13 cellular contexts compared by ENCODE assay signal in the genomic region with DNA sequence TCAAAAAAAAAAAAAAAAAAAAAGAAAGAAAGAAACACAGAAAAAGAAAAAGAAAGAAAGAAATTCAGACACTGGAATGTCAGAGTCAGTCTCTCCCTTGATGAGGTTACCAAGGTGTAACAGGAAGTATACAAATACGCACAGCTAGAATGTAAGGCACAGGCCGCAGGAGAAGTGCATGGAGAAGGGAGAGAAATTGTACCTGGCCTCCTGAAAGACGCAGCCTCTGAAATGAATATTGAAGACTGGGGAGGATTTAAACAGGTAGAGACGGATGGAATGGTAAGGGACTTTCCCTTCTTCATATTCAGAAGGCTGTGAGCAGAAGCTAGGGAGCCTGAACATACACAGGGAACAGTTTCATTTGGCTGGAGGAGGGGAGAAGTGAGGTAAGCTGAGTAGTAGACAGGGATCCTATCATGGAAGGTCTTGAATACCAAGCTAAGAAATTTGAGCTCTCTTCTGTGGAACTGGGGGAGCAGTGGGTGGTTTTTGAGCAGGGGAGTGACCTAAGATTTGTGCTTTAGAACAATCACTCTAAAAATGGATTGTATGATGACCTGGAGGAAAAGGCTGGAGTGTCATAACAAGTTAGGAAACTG.
DNase-seq lines count a peak whose midpoint lies in the region; ATAC-seq and TF ChIP-seq lines count a peak whose summit lies in the region.
"Had no signal": no experiment of that assay in that cellular context is flagged by ENCODE, and none has a peak within 500 bp of the region (broad histone marks: within the 10 kb centered on the region; RNA-seq: fewer than 3 reads in every experiment).

No MANE protein-coding gene starts in this region.

- no peak overlapping the region for H2AFZ ChIP-seq in OCI-LY3 (ENCODE audit: low read depth, low read length)

- H3K36me3 ChIP-seq in OCI-LY3 (replicated peaks; ENCODE audit: low read depth, low read length) = peaks cover 3% of the 10 kb centered on the region
- H3K36me3 ChIP-seq: tibial nerve had no signal

- H3K4me1 Mint-ChIP-seq in stimulated activated memory B cell treated with anti-CD40 and anti-IgM and Interleukin-4, amounts not matched to agents 10 μg/mL and 1 μg/mL and 100 μg/mL, for 72 hours = peaks cover 78% of the 10 kb centered on the region

- TF ChIP-seq CTCF in OCI-LY3 (IDR thresholded peaks at IDR 0.05; ENCODE audit: low read depth, low read length) = no peak

- H4K20me1 ChIP-seq in OCI-LY3 (ENCODE audit: insufficient read depth, low read length) = no peaks in the 10 kb centered on the region

- ATAC-seq in stimulated activated memory B cell treated with anti-CD40 and anti-IgM and Interleukin-4, amounts not matched to agents 10 μg/mL and 1 μg/mL and 100 μg/mL, for 72 hours = no peak
- ATAC-seq in HG03135 (IDR thresholded peaks at IDR 0.05; ENCODE audit: unreplicated experiment) (no peak), GM18511 (IDR thresholded peaks at IDR 0.05; ENCODE audit: unreplicated experiment) (no peak)
- ATAC-seq: A549, HCT116 had no signal

- peak overlapping the region; percentile 79 for H3K4me2 ChIP-seq in OCI-LY3 (ENCODE audit: low read length)
- H3K4me2 ChIP-seq: A549 had no signal

- peaks cover 20% of the 10 kb centered on the region for H3K36me3 Mint-ChIP-seq in stimulated activated memory B cell treated with anti-CD40 and anti-IgM and Interleukin-4, amounts not matched to agents 10 μg/mL and 1 μg/mL and 100 μg/mL, for 72 hours

- H3K79me2 ChIP-seq in OCI-LY3 (ENCODE audit: low read length) = 0 out of 2 replicates have a peak, but pooled peaks cover 5% of the 10 kb centered on the region

- no peaks in the 10 kb centered on the region for H3K9me3 Mint-ChIP-seq in stimulated activated memory B cell treated with anti-CD40 and anti-IgM and Interleukin-4, amounts not matched to agents 10 μg/mL and 1 μg/mL and 100 μg/mL, for 72 hours

- peak overlapping the region; percentile 79 for H3K27ac Mint-ChIP-seq in stimulated activated memory B cell treated with anti-CD40 and anti-IgM and Interleukin-4, amounts not matched to agents 10 μg/mL and 1 μg/mL and 100 μg/mL, for 72 hours

- H3K27me3 Mint-ChIP-seq in stimulated activated memory B cell treated with anti-CD40 and anti-IgM and Interleukin-4, amounts not matched to agents 10 μg/mL and 1 μg/mL and 100 μg/mL, for 72 hours = no peaks in the 10 kb centered on the region

- no peaks in the 10 kb centered on the region for H3K27me3 ChIP-seq in OCI-LY3 (ENCODE audit: low read depth, low read length)
- H3K27me3 ChIP-seq: tibial nerve had no signal

- peak; percentile 38 for DNase-seq in NCI-H510A treated with DMSO at 0.1 percent for 48 hours (lab: John Stamatoyannopoulos, UW)
- DNase-seq in NCI-H510A (lab: John Stamatoyannopoulos, UW) = no peak
- DNase-seq in effector CD8-positive, alpha-beta T cell (lab: John Stamatoyannopoulos, UW) = peak; percentile 18
- DNase-seq in H4 (ENCODE audit: low spot score) = no peak
- DNase-seq: NCI-H526 had no signal

- no peaks in the 10 kb centered on the region for H3K9me3 ChIP-seq in OCI-LY3 (ENCODE audit: insufficient read depth, low read length)
- H3K9me3 ChIP-seq: A549, tibial nerve had no signal

- peak overlapping the region; percentile 69 for H3K4me3 ChIP-seq in OCI-LY3 (ENCODE audit: low read length)
- H3K4me3 ChIP-seq: A549 had no signal

- no peak overlapping the region for H3K27ac ChIP-seq in OCI-LY3 (ENCODE audit: low read length)
- H3K27ac ChIP-seq: A549, SK-N-MC had no signal

- peaks cover 24% of the 10 kb centered on the region for H3K4me1 ChIP-seq in OCI-LY3 (ENCODE audit: low read length)
- H3K4me1 ChIP-seq: A549 had no signal

- H3K9ac ChIP-seq in OCI-LY3 (ENCODE audit: low read length) = no peak overlapping the region; the same call in 1 of the 2 replicates

- H3K4me3 Mint-ChIP-seq in stimulated activated memory B cell treated with anti-CD40 and anti-IgM and Interleukin-4, amounts not matched to agents 10 μg/mL and 1 μg/mL and 100 μg/mL, for 72 hours = peak overlapping the region; percentile 85

Comparison
In these comparisons a context has a peak if more than half of its experiments do, and no peak if none do; other contexts are left out.
1. DNase-seq: peak in NCI-H510A treated with DMSO at 0.1 percent for 48 hours (single experiment) and effector CD8-positive, alpha-beta T cell (single experiment); none in NCI-H510A (single experiment) and H4 (single experiment).